Comparison of ENCODE assay signal across 32 cellular contexts in the genomic region with DNA sequence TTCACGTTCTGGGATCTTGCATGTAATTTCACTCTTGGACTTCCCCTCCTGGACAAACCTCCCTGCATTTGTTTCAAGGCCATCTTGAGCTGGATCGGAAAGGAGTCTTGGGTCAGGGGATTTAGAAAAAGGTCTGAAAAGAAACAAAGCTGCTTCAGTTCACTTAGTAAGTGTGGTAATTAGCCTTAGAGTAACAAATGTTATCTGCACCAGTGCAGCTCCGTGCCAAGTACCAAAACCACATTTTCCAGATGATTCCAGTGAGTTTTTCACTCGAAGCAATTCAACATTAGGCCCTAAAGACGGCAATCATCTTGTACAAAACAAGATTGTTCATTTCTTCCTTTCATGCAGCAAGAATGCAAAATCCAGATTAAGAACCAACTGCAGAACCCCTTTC. TPM values are rescaled to one million over a fixed set of nuclear protein-coding genes. Genes with fewer than 3 reads are reported as not detected.
DNase-seq lines count a peak whose midpoint lies in the region; ATAC-seq and TF ChIP-seq lines count a peak whose summit lies in the region.
"Had no signal": no experiment of that assay in that cellular context is flagged by ENCODE, and none has a peak within 500 bp of the region (broad histone marks: within the 10 kb centered on the region; RNA-seq: fewer than 3 reads in every experiment).

No MANE protein-coding gene starts in this region.

- no peak for TF ChIP-seq CTCF in AG10803 (conservative IDR thresholded peaks at IDR 0.05; ENCODE audit: low read length)
- no peak for TF ChIP-seq CTCF in mesothelial cell of epicardium (IDR thresholded peaks at IDR 0.05; ENCODE audit: unreplicated experiment)
- no peak for TF ChIP-seq CTCF in glutamatergic neuron (IDR thresholded peaks at IDR 0.05; ENCODE audit: partially characterized antibody, unreplicated experiment)

- peaks cover 26% of the 10 kb centered on the region for H3K36me3 Mint-ChIP-seq in activated T-helper 17 cell treated with anti-CD3 and anti-CD28 coated beads, Interleukin-2, amount 50 U/mL, for 72 hours (ENCODE audit: low read depth)
- H3K36me3 Mint-ChIP-seq in mesothelial cell of epicardium = peaks cover under 1% of the 10 kb centered on the region
- H3K36me3 Mint-ChIP-seq in glutamatergic neuron (ENCODE audit: unreplicated experiment) = no peaks in the 10 kb centered on the region

- peak overlapping the region; percentile 17 for H3K27ac Mint-ChIP-seq in activated T-helper 17 cell treated with anti-CD3 and anti-CD28 coated beads, Interleukin-2, amount 50 U/mL, for 72 hours
- H3K27ac Mint-ChIP-seq in mesothelial cell of epicardium = peak overlapping the region; percentile 98
- no peak overlapping the region for H3K27ac Mint-ChIP-seq in glutamatergic neuron (ENCODE audit: unreplicated experiment)
- H3K27ac Mint-ChIP-seq: activated CD4-positive, alpha-beta memory T cell treated with anti-CD3 and anti-CD28 coated beads, Interleukin-2, amount 10 ng/mL, durations not matched to agents 7 days and 5 days; dendritic cell treated with granulocyte-macrophage colony-stimulating factor and Interleukin-4, amounts not matched to agents 40 ng/mL and 50 ng/mL, for 4 days; natural killer cell treated with Interleukin-12 subunit alpha and Interleukin-12 subunit beta and Interleukin-15 and Interleukin-18, amount 100 ng/mL, for 72 hours had no signal

- no peaks in the 10 kb centered on the region for H3K9me3 Mint-ChIP-seq in activated T-helper 17 cell treated with anti-CD3 and anti-CD28 coated beads, Interleukin-2, amount 50 U/mL, for 72 hours
- H3K9me3 Mint-ChIP-seq in mesothelial cell of epicardium = no peaks in the 10 kb centered on the region
- H3K9me3 Mint-ChIP-seq in glutamatergic neuron (ENCODE audit: unreplicated experiment) = no peaks in the 10 kb centered on the region
- H3K9me3 Mint-ChIP-seq: activated CD4-positive, alpha-beta memory T cell treated with anti-CD3 and anti-CD28 coated beads, Interleukin-2, amount 10 ng/mL, durations not matched to agents 7 days and 5 days; CD4-positive, CD25-positive, alpha-beta regulatory T cell; dendritic cell treated with granulocyte-macrophage colony-stimulating factor and Interleukin-4, amounts not matched to agents 40 ng/mL and 50 ng/mL, for 4 days; H9; natural killer cell treated with Interleukin-12 subunit alpha and Interleukin-12 subunit beta and Interleukin-15 and Interleukin-18, amount 100 ng/mL, for 72 hours; stimulated activated naive B cell treated with anti-CD40 and anti-IgM and Interleukin-4, amounts not matched to agents 10 μg/mL and 1 μg/mL and 100 μg/mL, for 72 hours had no signal

- H3K4me1 Mint-ChIP-seq in activated T-helper 17 cell treated with anti-CD3 and anti-CD28 coated beads, Interleukin-2, amount 50 U/mL, for 72 hours = no peaks in the 10 kb centered on the region
- H3K4me1 Mint-ChIP-seq in mesothelial cell of epicardium (peaks cover 58% of the 10 kb centered on the region), glutamatergic neuron (ENCODE audit: low read depth, unreplicated experiment) (peaks cover 15% of the 10 kb centered on the region)
- H3K4me1 Mint-ChIP-seq: CD4-positive, CD25-positive, alpha-beta regulatory T cell had no signal

- H3K27ac ChIP-seq in cingulate gyrus (ENCODE audit: low read depth, low read length) = peak overlapping the region; percentile 12
- H3K27ac ChIP-seq: cardiac muscle cell, gastrocnemius medialis, upper lobe of left lung had no signal

- no peak overlapping the region for H3K4me3 Mint-ChIP-seq in activated T-helper 17 cell treated with anti-CD3 and anti-CD28 coated beads, Interleukin-2, amount 50 U/mL, for 72 hours
- no peak overlapping the region for H3K4me3 Mint-ChIP-seq in mesothelial cell of epicardium
- H3K4me3 Mint-ChIP-seq in glutamatergic neuron (ENCODE audit: unreplicated experiment) = no peak overlapping the region
- H3K4me3 Mint-ChIP-seq: activated CD4-positive, alpha-beta memory T cell treated with anti-CD3 and anti-CD28 coated beads, Interleukin-2, amount 10 ng/mL, durations not matched to agents 7 days and 5 days; CD4-positive, CD25-positive, alpha-beta regulatory T cell; dendritic cell treated with granulocyte-macrophage colony-stimulating factor and Interleukin-4, amounts not matched to agents 40 ng/mL and 50 ng/mL, for 4 days; H9; natural killer cell treated with Interleukin-12 subunit alpha and Interleukin-12 subunit beta and Interleukin-15 and Interleukin-18, amount 100 ng/mL, for 72 hours; stimulated activated naive B cell treated with anti-CD40 and anti-IgM and Interleukin-4, amounts not matched to agents 10 μg/mL and 1 μg/mL and 100 μg/mL, for 72 hours had no signal

- no peaks in the 10 kb centered on the region for H3K27me3 Mint-ChIP-seq in activated T-helper 17 cell treated with anti-CD3 and anti-CD28 coated beads, Interleukin-2, amount 50 U/mL, for 72 hours
- H3K27me3 Mint-ChIP-seq in mesothelial cell of epicardium (ENCODE audit: low read depth) = no peaks in the 10 kb centered on the region
- peaks cover 2% of the 10 kb centered on the region for H3K27me3 Mint-ChIP-seq in glutamatergic neuron (ENCODE audit: unreplicated experiment)
- H3K27me3 Mint-ChIP-seq: activated CD4-positive, alpha-beta memory T cell treated with anti-CD3 and anti-CD28 coated beads, Interleukin-2, amount 10 ng/mL, durations not matched to agents 7 days and 5 days; CD4-positive, CD25-positive, alpha-beta regulatory T cell; dendritic cell treated with granulocyte-macrophage colony-stimulating factor and Interleukin-4, amounts not matched to agents 40 ng/mL and 50 ng/mL, for 4 days; natural killer cell treated with Interleukin-12 subunit alpha and Interleukin-12 subunit beta and Interleukin-15 and Interleukin-18, amount 100 ng/mL, for 72 hours; stimulated activated naive B cell treated with anti-CD40 and anti-IgM and Interleukin-4, amounts not matched to agents 10 μg/mL and 1 μg/mL and 100 μg/mL, for 72 hours had no signal

- peak; percentile 15 for DNase-seq in AG10803 (ENCODE audit: low read depth)
- DNase-seq in mesothelial cell of epicardium (ENCODE audit: low spot score in 2 of 2, unreplicated experiment in 2 of 2) = no peak
- no peak for DNase-seq in NCI-H510A treated with DMSO at 0.1 percent for 48 hours (lab: John Stamatoyannopoulos, UW)
- DNase-seq in glutamatergic neuron = no peak
- DNase-seq: activated CD4-positive, alpha-beta memory T cell treated with anti-CD3 and anti-CD28 coated beads, Interleukin-2, amount 10 ng/mL, durations not matched to agents 7 days and 5 days; activated CD4-positive, alpha-beta T cell treated with anti-CD3 and anti-CD28 coated beads for 1 hour; activated CD8-positive, alpha-beta memory T cell treated with anti-CD3 and anti-CD28 coated beads, Interleukin-2, amount 50 U/mL, for 4 hours; activated naive CD4-positive, alpha-beta T cell treated with Interleukin-2 at 50 U/mL for 16 hours; amygdala; CD4-positive, CD25-positive, alpha-beta regulatory T cell; DND-41; gastrocnemius medialis; H9; hippocampal formation; Karpas-422; NCI-H1417; NCI-H2029; NCI-H526 treated with DMSO at 0.1 percent for 48 hours; ovary; stimulated activated naive B cell treated with anti-CD40 and anti-IgM and Interleukin-4, amounts not matched to agents 10 μg/mL and 1 μg/mL and 100 μg/mL, for 72 hours; substantia nigra; T-helper 2 cell; upper lobe of left lung had no signal

- no peak overlapping the region for H3K4me3 ChIP-seq in AG10803 (ENCODE audit: low read length)
- H3K4me3 ChIP-seq: cardiac muscle cell, gastrocnemius medialis, ovary, skin epidermis, upper lobe of left lung had no signal

- ATAC-seq in activated T-helper 17 cell treated with anti-CD3 and anti-CD28 coated beads, Interleukin-2, amount 50 U/mL, for 72 hours (replicated peaks) = no peak
- ATAC-seq in HG02970 (IDR thresholded peaks at IDR 0.05; ENCODE audit: low FRiP score, unreplicated experiment) = no peak
- ATAC-seq in GM19035 (IDR thresholded peaks at IDR 0.05; ENCODE audit: unreplicated experiment) = no peak
- ATAC-seq: gastrocnemius medialis; natural killer cell treated with Interleukin-12 subunit alpha and Interleukin-12 subunit beta and Interleukin-15 and Interleukin-18, amount 100 ng/mL, for 72 hours; Right ventricle myocardium inferior; stimulated activated naive B cell treated with anti-CD40 and anti-IgM and Interleukin-4, amounts not matched to agents 10 μg/mL and 1 μg/mL and 100 μg/mL, for 72 hours had no signal

RNA-seq across cellular contexts. Expression of gene ATXN2, which starts 39.5 kb away (rescaled TPM):
- 10 to 100 TPM; 40.4 to 54.7 TPM for total RNA-seq in activated T-helper 17 cell treated with anti-CD3 and anti-CD28 coated beads, Interleukin-2, amount 50 U/mL, for 72 hours
- total RNA-seq in mesothelial cell of epicardium (149 to 152 TPM (median 150 TPM) in 3 replicates), glutamatergic neuron (ENCODE audit: unreplicated experiment) (80.8 TPM)

RNA-seq across cellular contexts. Expression of gene BRAP, which starts 47.2 kb away (rescaled TPM):
- total RNA-seq in activated T-helper 17 cell treated with anti-CD3 and anti-CD28 coated beads, Interleukin-2, amount 50 U/mL, for 72 hours = 10 to 100 TPM; 15.8 to 16.4 TPM
- 18.6 to 20.5 TPM (median 19.5 TPM) in 3 replicates for total RNA-seq in mesothelial cell of epicardium
- total RNA-seq in glutamatergic neuron (ENCODE audit: unreplicated experiment) = 26.1 TPM

RNA-seq across cellular contexts. Expression of gene ACAD10, which starts 47.3 kb away (rescaled TPM):
- 10 to 100 TPM; 28.7 to 40.2 TPM for total RNA-seq in activated T-helper 17 cell treated with anti-CD3 and anti-CD28 coated beads, Interleukin-2, amount 50 U/mL, for 72 hours
- total RNA-seq in mesothelial cell of epicardium = 55.2 to 63.8 TPM (median 57.0 TPM) in 3 replicates
- total RNA-seq in glutamatergic neuron (ENCODE audit: unreplicated experiment) = 35.9 TPM
